ENCODE assay signal across 9 cellular contexts in genomic region chr6:33192105-33192646, GRCh38. TPM values are rescaled to one million over a fixed set of nuclear protein-coding genes. Genes with fewer than 3 reads are reported as not detected.
DNase-seq lines count a peak whose midpoint lies in the region; ATAC-seq and TF ChIP-seq lines count a peak whose summit lies in the region.
"Had no signal": no experiment of that assay in that cellular context is flagged by ENCODE, and none has a peak within 500 bp of the region (broad histone marks: within the 10 kb centered on the region; RNA-seq: fewer than 3 reads in every experiment).

Gene COL11A2, minus strand, starts transcription at chr6:33192467. Its CDS starts 227 bp downstream, at chr6:33192240.

- peak within 1 kb of the TSS; percentile 43 for H3K4me3 ChIP-seq in AG10803 (ENCODE audit: low read length)
- H3K4me3 ChIP-seq in epithelial cell of esophagus (ENCODE audit: low read length), result peak within 1 kb of the TSS; percentile 37

- H3K36me3 Mint-ChIP-seq in natural killer cell, result peaks cover 17% of the 10 kb centered on the region

- peak within 1 kb of the TSS in 1 of 2 donors; percentile 71 for H3K27ac Mint-ChIP-seq in natural killer cell

- peak within 1 kb of the TSS; percentile 79 for H3K4me3 Mint-ChIP-seq in natural killer cell

- H3K4me1 Mint-ChIP-seq in natural killer cell, result peaks cover 10 to 35% of the 10 kb centered on the region in 2 donors

- H3K27me3 Mint-ChIP-seq in natural killer cell (ENCODE audit: low read depth in 2 of 2), result peaks cover 38 to 40% of the 10 kb centered on the region in 2 donors

- peak; percentile 8 to 58 (median 58) for ATAC-seq in natural killer cell

- no peaks in the 10 kb centered on the region for H3K9me3 Mint-ChIP-seq in natural killer cell

- DNase-seq in AG10803 (ENCODE audit: low read depth) (no peak), NCI-H748 treated with DMSO at 0.1 percent for 48 hours (lab: John Stamatoyannopoulos, UW) (peak; percentile 43), epithelial cell of esophagus (ENCODE audit: low read depth) (no peak), natural killer cell (no peak), DMS79 treated with DMSO at 0.1 percent for 48 hours (lab: John Stamatoyannopoulos, UW) (no peak), DMS79 (lab: John Stamatoyannopoulos, UW) (no peak), kidney glomerular epithelial cell (lab: John Stamatoyannopoulos, UW) (no peak), NCI-H1930 (lab: John Stamatoyannopoulos, UW) (no peak)
- DNase-seq: NCI-H2029 treated with DMSO at 0.1 percent for 48 hours had no signal

- TF ChIP-seq CTCF in AG10803 (conservative IDR thresholded peaks at IDR 0.05; ENCODE audit: low read length), result no peak
- TF ChIP-seq CTCF in epithelial cell of esophagus (IDR thresholded peaks at IDR 0.05; ENCODE audit: insufficient read depth, low read depth, low read length, missing control alignments), result no peak
- no peak for TF ChIP-seq CTCF in natural killer cell (IDR thresholded peaks at IDR 0.05)

- intact Hi-C loops in natural killer cell (cut with micrococcal nuclease), result no loop called here

RNA-seq across cellular contexts. Expression of gene COL11A2, which starts in this region (rescaled TPM):
- total RNA-seq in natural killer cell, result 1 to 10 TPM in 1 of 3 donors, under 1 TPM in 2; 0.93 to 2.0 (median 0.94) TPM
